In the genomic region with DNA sequence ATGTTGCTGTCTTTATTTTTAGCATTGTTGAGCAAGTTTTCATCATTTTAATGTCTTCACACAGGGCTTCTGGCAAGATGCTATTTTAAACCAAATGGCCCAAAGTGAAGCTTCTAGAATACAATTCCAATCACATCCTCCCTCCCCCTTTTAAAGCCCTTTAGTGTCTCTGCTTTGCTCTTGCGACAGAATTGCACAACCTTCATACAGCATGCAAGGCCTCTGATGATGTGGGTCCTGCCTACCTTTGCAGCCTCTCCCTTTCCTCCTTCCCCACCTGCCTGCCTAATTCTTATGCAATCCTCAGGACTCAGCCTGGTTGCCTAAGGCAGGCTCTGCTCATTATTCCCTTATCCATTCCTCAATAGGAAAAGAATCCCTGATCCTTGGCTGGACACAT, we compare ENCODE assay signal across 14 cellular contexts.
DNase-seq lines count a peak whose midpoint lies in the region; TF ChIP-seq lines count a peak whose summit lies in the region.
"Had no signal": no experiment of that assay in that cellular context is flagged by ENCODE, and none has a peak within 500 bp of the region (broad histone marks: within the 10 kb centered on the region; RNA-seq: fewer than 3 reads in every experiment).

No MANE protein-coding gene starts in this region.

- 45 to 60% methylated on average over 1 of the region's 1 CpG for WGBS in esophagus squamous epithelium, 2 donors

- TF ChIP-seq POLR2A in breast epithelium (IDR thresholded peaks at IDR 0.05), result no peak
- TF ChIP-seq POLR2A in esophagus squamous epithelium (IDR thresholded peaks at IDR 0.05), result no peak

- H3K36me3 Mint-ChIP-seq in MCF 10A (ENCODE audit: insufficient read depth, unreplicated experiment), result peaks cover 22% of the 10 kb centered on the region

- CTCF ChIA-PET in MCF 10A (lab: Yijun Ruan, JAX), result interaction anchor here (0.6 to 1.0 kb wide), 3 partner anchors 16 to 151 kb away, joined by 3 to 4 read pairs (median 3); no protein-coding TSS in a partner anchor

- TF ChIP-seq CTCF in MCF 10A (IDR thresholded peaks at IDR 0.05; ENCODE audit: unreplicated experiment) (no peak), breast epithelium (IDR thresholded peaks at IDR 0.05) (no peak), esophagus squamous epithelium (IDR thresholded peaks at IDR 0.05) (no peak)

- POLR2A ChIA-PET in MCF 10A (lab: Yijun Ruan, JAX), result interaction anchor here (0.7 to 1.3 kb wide), 4 partner anchors 27 to 137 kb away, joined by 3 to 7 read pairs (median 4); no protein-coding TSS in a partner anchor

- no peak overlapping the region for H3K27ac ChIP-seq in breast epithelium
- peak overlapping the region; percentile 60 to 84 (median 61) for H3K27ac ChIP-seq in esophagus squamous epithelium
- H3K27ac ChIP-seq: prostate gland, vagina had no signal

- H3K27me3 ChIP-seq in breast epithelium (no peaks in the 10 kb centered on the region), esophagus squamous epithelium (no peaks in the 10 kb centered on the region)
- H3K27me3 ChIP-seq: vagina had no signal

- H3K4me1 Mint-ChIP-seq in MCF 10A (ENCODE audit: insufficient read depth, unreplicated experiment), result peaks cover 32% of the 10 kb centered on the region

- H3K9me3 ChIP-seq in breast epithelium (peaks cover 0 to 7% of the 10 kb centered on the region in 2 donors), esophagus squamous epithelium (peaks cover 0 to 9% (median 0%) of the 10 kb centered on the region in 3 donors)
- H3K9me3 ChIP-seq: prostate gland, vagina had no signal

- intact Hi-C loops in MCF 10A (cut with micrococcal nuclease), result no loop called here
- intact Hi-C loops in breast epithelium (cut with DNase I; ENCODE audit: low total_unique reads), result no loop called here
- intact Hi-C loops in esophagus squamous epithelium (cut with DNase I), result no loop called here

- H3K4me3 ChIP-seq in breast epithelium, result no peak overlapping the region
- H3K4me3 ChIP-seq in esophagus squamous epithelium, result no peak overlapping the region
- H3K4me3 ChIP-seq: prostate gland, vagina had no signal

- BruUV-seq in MCF 10A (replicated peaks; lab: Mats Ljungman, UMichigan), result TSS peak; percentile 83

- H3K27me3 Mint-ChIP-seq in MCF 10A (ENCODE audit: insufficient read depth, unreplicated experiment), result no peaks in the 10 kb centered on the region
- H3K27me3 Mint-ChIP-seq: dendritic cell treated with granulocyte-macrophage colony-stimulating factor and Interleukin-4, amounts not matched to agents 40 ng/mL and 50 ng/mL, for 4 days; stimulated activated naive CD8-positive, alpha-beta T cell treated with anti-CD3 and anti-CD28 coated beads, Interleukin-15, amount 100 ng/mL, for 72 hours had no signal

- H3K9me3 Mint-ChIP-seq in MCF 10A (ENCODE audit: unreplicated experiment), result peaks cover 7% of the 10 kb centered on the region

- H3K4me1 ChIP-seq in breast epithelium (no peaks in the 10 kb centered on the region), esophagus squamous epithelium (peaks cover 0 to 54% (median 12%) of the 10 kb centered on the region in 3 donors)
- H3K4me1 ChIP-seq: prostate gland had no signal

- H3K27ac Mint-ChIP-seq in MCF 10A (ENCODE audit: low read depth, unreplicated experiment), result peak overlapping the region; percentile 72
- H3K27ac Mint-ChIP-seq: dendritic cell treated with granulocyte-macrophage colony-stimulating factor and Interleukin-4, amounts not matched to agents 40 ng/mL and 50 ng/mL, for 4 days had no signal

- peak overlapping the region; percentile 57 for H3K4me3 Mint-ChIP-seq in MCF 10A (ENCODE audit: unreplicated experiment)
- H3K4me3 Mint-ChIP-seq: dendritic cell treated with granulocyte-macrophage colony-stimulating factor and Interleukin-4, amounts not matched to agents 40 ng/mL and 50 ng/mL, for 4 days had no signal

- H3K36me3 ChIP-seq in breast epithelium, result no peaks in the 10 kb centered on the region
- H3K36me3 ChIP-seq in esophagus squamous epithelium, result peaks cover 0 to 7% (median 0%) of the 10 kb centered on the region in 3 donors
- H3K36me3 ChIP-seq: prostate gland, vagina had no signal

- DNase-seq in MCF 10A (ENCODE audit: unreplicated experiment) (peak; percentile 95), breast epithelium (ENCODE audit: low spot score in 2 of 2) (no peak), NOMO-1 treated with dmso at 0.1 percent for 144 hours (lab: John Stamatoyannopoulos, UW; ENCODE audit: unreplicated experiment) (peak; percentile 66), esophagus squamous epithelium (lab: John Stamatoyannopoulos, UW) (no peak), globus pallidus (ENCODE audit: low spot score) (no peak), NCI-H1436 treated with DMSO at 0.1 percent for 48 hours (lab: John Stamatoyannopoulos, UW) (no peak), T-helper 9 cell (no peak), 8988T (no peak)
- DNase-seq: NCI-H2107; NCI-H69; stimulated activated naive CD8-positive, alpha-beta T cell treated with anti-CD3 and anti-CD28 coated beads, Interleukin-15, amount 100 ng/mL, for 72 hours had no signal

Comparison
In these comparisons a context has a peak if more than half of its experiments do, and no peak if none do; other contexts are left out.
1. DNase-seq: peak in MCF 10A (single experiment) and NOMO-1 treated with dmso at 0.1 percent for 144 hours (single experiment); none in breast epithelium (0 of 2), esophagus squamous epithelium (single experiment), globus pallidus (single experiment), NCI-H1436 treated with DMSO at 0.1 percent for 48 hours (single experiment), T-helper 9 cell (single experiment) and 8988T (single experiment).
2. H3K27ac ChIP-seq: peak in esophagus squamous epithelium (4 of 4); none in breast epithelium (0 of 2).